ENCODE assay signal across 20 cellular contexts in the genomic region with DNA sequence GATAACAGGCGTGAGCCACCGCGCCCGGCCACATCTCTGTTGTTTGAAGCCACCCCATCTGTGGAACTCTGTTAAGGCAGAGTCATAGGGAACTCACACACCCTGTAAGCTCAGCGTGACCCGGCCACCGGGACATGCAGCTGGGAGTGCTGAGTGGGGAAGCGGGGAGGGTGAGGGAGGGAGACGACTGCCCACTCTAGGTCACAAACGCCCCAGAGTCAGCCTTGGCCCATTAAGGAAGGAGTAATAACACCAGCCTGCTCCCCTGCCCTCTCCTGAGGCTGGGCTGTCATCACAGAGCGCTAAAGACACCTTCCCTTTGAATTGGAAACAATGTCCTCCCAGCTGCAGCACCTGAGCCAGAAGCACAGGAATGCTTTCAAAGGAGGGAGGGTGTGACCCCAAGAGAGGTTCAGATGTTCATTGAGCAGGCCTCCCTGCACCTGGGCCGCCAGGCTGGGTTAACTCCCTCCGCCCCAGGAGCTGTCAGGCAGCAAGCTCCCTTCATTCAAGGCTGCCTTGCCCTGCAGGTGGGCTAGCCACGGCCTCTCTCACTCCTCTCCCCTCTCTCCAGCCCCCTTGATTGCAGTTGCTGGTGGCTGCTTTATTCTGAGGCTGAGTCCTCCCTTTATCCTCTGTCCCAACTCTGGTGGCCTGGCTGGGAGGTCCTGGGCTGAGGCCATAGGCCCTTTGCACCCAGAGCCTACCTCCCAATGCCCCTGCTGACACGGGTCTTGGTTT.
DNase-seq lines count a peak whose midpoint lies in the region; ATAC-seq, FAIRE-seq and TF ChIP-seq lines count a peak whose summit lies in the region.
"Had no signal": no experiment of that assay in that cellular context is flagged by ENCODE, and none has a peak within 500 bp of the region (broad histone marks: within the 10 kb centered on the region; RNA-seq: fewer than 3 reads in every experiment).

No MANE protein-coding gene starts in this region.

- peak overlapping the region; percentile 57 for H2AFZ ChIP-seq in HepG2 (ENCODE audit: low read length)

- peaks cover 50% of the 10 kb centered on the region for H3K4me1 ChIP-seq in HepG2 (ENCODE audit: insufficient read depth, low read length)
- H3K4me1 ChIP-seq in spleen = peaks cover 0 to 10% (median 2%) of the 10 kb centered on the region in 6 donors
- H3K4me1 ChIP-seq: esophagus muscularis mucosa had no signal

- TF ChIP-seq EP300 in HepG2 (IDR thresholded peaks at IDR 0.05; ENCODE audit: low read depth in 2 of 2, low read length in 2 of 2) = no peak
- TF ChIP-seq EP300 in HepG2 (CRISPR knock-in tag; IDR thresholded peaks at IDR 0.05; ENCODE audit: borderline replicate concordance) = no peak

- WGBS in HepG2 (ENCODE audit: low lambda C conversion rate) = 33% methylated on average over 14 of the region's 15 CpGs
- WGBS in spleen, 5 donors = 75 to 91% (median 86%) methylated on average over 12 to 15 of the region's 15 CpGs

- TF ChIP-seq CTCF in WERI-Rb-1 (IDR thresholded peaks at IDR 0.05; ENCODE audit: low read depth, low read length) (no peak), HepG2 (CRISPR knock-in tag; IDR thresholded peaks at IDR 0.05) (no peak), spleen (IDR thresholded peaks at IDR 0.05 in 8 of 11, conservative IDR thresholded peaks at IDR 0.05 in 3 of 11) (no peak)

- H3K27ac ChIP-seq in WERI-Rb-1 = no peak overlapping the region
- no peak overlapping the region for H3K27ac ChIP-seq in HepG2 (ENCODE audit: extremely low read length, insufficient read depth, low read length)
- no peak overlapping the region for H3K27ac ChIP-seq in spleen
- H3K27ac ChIP-seq: esophagus muscularis mucosa, right atrium auricular region, SK-N-MC had no signal

- H3K79me2 ChIP-seq in HepG2 (ENCODE audit: insufficient read depth, low read length) = no peaks in the 10 kb centered on the region

- TF ChIP-seq RAD21 in HepG2 (CRISPR knock-in tag; IDR thresholded peaks at IDR 0.05) = no peak

- POLR2A ChIA-PET in HepG2 (lab: Yijun Ruan, JAX) = interaction anchor here (1.5 kb wide), 1 partner anchor 19 kb away, joined by 3 read pairs; no protein-coding TSS in a partner anchor
- POLR2A ChIA-PET in activated CD4-positive, alpha-beta memory T cell treated with anti-CD3 and anti-CD28 coated beads, Interleukin-2, amount 10 ng/mL, durations not matched to agents 7 days and 5 days (lab: Charles Lee) = no interaction called here

- no peak for FAIRE-seq in HepG2 (lab: Jason Lieb, UNC)

- no peaks in the 10 kb centered on the region; the same call in 1 of the 2 replicates for H4K20me1 ChIP-seq in HepG2 (ENCODE audit: insufficient read depth, low read length)

- H3K4me1 Mint-ChIP-seq in activated CD4-positive, alpha-beta memory T cell treated with anti-CD3 and anti-CD28 coated beads, Interleukin-2, amount 10 ng/mL, durations not matched to agents 7 days and 5 days = peaks cover 2% of the 10 kb centered on the region

- peak overlapping the region; percentile 55 for H3K4me2 ChIP-seq in HepG2 (ENCODE audit: low read depth, low read length)

- no peaks in the 10 kb centered on the region for H3K9me3 Mint-ChIP-seq in activated CD4-positive, alpha-beta memory T cell treated with anti-CD3 and anti-CD28 coated beads, Interleukin-2, amount 10 ng/mL, durations not matched to agents 7 days and 5 days
- H3K9me3 Mint-ChIP-seq: CD4-positive, alpha-beta T cell; neural crest cell had no signal

- intact Hi-C loops in HepG2 (cut with micrococcal nuclease; ENCODE audit: unreplicated experiment) = loop anchor here (5.0 kb wide), 1 partner anchor 102 kb away; no protein-coding TSS in a partner anchor
- intact Hi-C loops in spleen (cut with DNase I; ENCODE audit: low total_unique reads) = no loop called here

- CTCF ChIA-PET in HepG2 (lab: Yijun Ruan, JAX; ENCODE audit: low intra/inter-chr PET ratio, low total read pairs) = no interaction called here
- CTCF ChIA-PET in activated CD4-positive, alpha-beta memory T cell treated with anti-CD3 and anti-CD28 coated beads, Interleukin-2, amount 10 ng/mL, durations not matched to agents 7 days and 5 days (lab: Charles Lee) = interaction anchor here (1.1 to 3.0 kb wide), 2 partner anchors 183 to 210 kb away, joined by 3 to 10 read pairs; no protein-coding TSS in a partner anchor

- H3K27ac Mint-ChIP-seq in activated CD4-positive, alpha-beta memory T cell treated with anti-CD3 and anti-CD28 coated beads, Interleukin-2, amount 10 ng/mL, durations not matched to agents 7 days and 5 days = no peak overlapping the region
- H3K27ac Mint-ChIP-seq: CD4-positive, alpha-beta T cell had no signal

- no peak overlapping the region for H3K4me3 Mint-ChIP-seq in activated CD4-positive, alpha-beta memory T cell treated with anti-CD3 and anti-CD28 coated beads, Interleukin-2, amount 10 ng/mL, durations not matched to agents 7 days and 5 days
- H3K4me3 Mint-ChIP-seq: CD4-positive, alpha-beta T cell; neural crest cell had no signal

- H3K27me3 Mint-ChIP-seq in activated CD4-positive, alpha-beta memory T cell treated with anti-CD3 and anti-CD28 coated beads, Interleukin-2, amount 10 ng/mL, durations not matched to agents 7 days and 5 days = no peaks in the 10 kb centered on the region
- H3K27me3 Mint-ChIP-seq: CD4-positive, alpha-beta T cell had no signal

- no peaks in the 10 kb centered on the region for H3K36me3 Mint-ChIP-seq in activated CD4-positive, alpha-beta memory T cell treated with anti-CD3 and anti-CD28 coated beads, Interleukin-2, amount 10 ng/mL, durations not matched to agents 7 days and 5 days (ENCODE audit: low read depth)

- H3K36me3 ChIP-seq in WERI-Rb-1 (no peaks in the 10 kb centered on the region), HepG2 (replicated peaks in 1 of 2; ENCODE audit: control insufficient read depth in 1 of 2, insufficient read depth in 2 of 2, low read length in 2 of 2) (no peaks in the 10 kb centered on the region), spleen (no peaks in the 10 kb centered on the region)
- H3K36me3 ChIP-seq: esophagus muscularis mucosa, right atrium auricular region had no signal

- ATAC-seq in HepG2 = peak; percentile 34
- ATAC-seq in GM21381 (IDR thresholded peaks at IDR 0.05; ENCODE audit: unreplicated experiment) = no peak
- ATAC-seq: PC-3 had no signal

- no TSS peak for BruUV-seq in HepG2 (replicated peaks; lab: Mats Ljungman, UMichigan)

- TF ChIP-seq POLR2A in HepG2 (IDR thresholded peaks at IDR 0.05; ENCODE audit: insufficient read depth in 1 of 2, low read depth in 2 of 2, low read length in 2 of 2) (no peak), spleen (IDR thresholded peaks at IDR 0.05) (no peak)

- in situ Hi-C loops in HepG2 (cut with HindIII; ENCODE audit: extremely low pct_ligation_motif_present, low pct_unique_long_range_greater_than_20kb) = no loop called here

- no peaks in the 10 kb centered on the region for H3K27me3 ChIP-seq in WERI-Rb-1 (ENCODE audit: insufficient read depth, low read depth, severe bottlenecking)
- H3K27me3 ChIP-seq in HepG2 (ENCODE audit: control insufficient read depth in 1 of 2, insufficient read depth in 2 of 2, low read length in 2 of 2) = peaks cover 19 to 65% of the 10 kb centered on the region in 2 experiments; a peak in 4 of 5 replicates
- H3K27me3 ChIP-seq in spleen (replicated peaks in 1 of 7) = peaks cover 0 to 14% (median 0%) of the 10 kb centered on the region in 7 donors
- H3K27me3 ChIP-seq: right atrium auricular region had no signal

- H3K9ac ChIP-seq in HepG2 (ENCODE audit: insufficient read depth, low read depth, low read length) = no peak overlapping the region

- H3K9me3 ChIP-seq in WERI-Rb-1 (ENCODE audit: severe bottlenecking) (peaks cover 1% of the 10 kb centered on the region), HepG2 (ENCODE audit: low read length) (no peaks in the 10 kb centered on the region), spleen (no peaks in the 10 kb centered on the region)
- H3K9me3 ChIP-seq: esophagus muscularis mucosa, right atrium auricular region had no signal

- no peak overlapping the region for H3K4me3 ChIP-seq in WERI-Rb-1 (ENCODE audit: low read depth, low read length)
- peak overlapping the region in 2 of 3 experiments; percentile 10 to 50; a peak in 2 of 6 replicates for H3K4me3 ChIP-seq in HepG2 (replicated peaks in 1 of 3; ENCODE audit: insufficient read depth in 1 of 3, low read depth in 2 of 3, low read length in 3 of 3)
- no peak overlapping the region for H3K4me3 ChIP-seq in spleen
- H3K4me3 ChIP-seq: esophagus muscularis mucosa, right atrium auricular region, SK-N-MC had no signal

- DNase-seq in activated effector memory CD4-positive, alpha-beta T cell treated with anti-CD3 and anti-CD28 coated beads, Interleukin-2, amount 50 U/mL, for 16 hours = peak; percentile 48
- no peak for DNase-seq in activated effector memory CD4-positive, alpha-beta T cell treated with Interleukin-2 at 50 U/mL for 16 hours
- peak; percentile 38 for DNase-seq in WERI-Rb-1
- DNase-seq in HepG2 (ENCODE audit: low spot score) = no peak
- peak; percentile 54 for DNase-seq in spleen
- no peak for DNase-seq in activated CD4-positive, alpha-beta memory T cell treated with anti-CD3 and anti-CD28 coated beads, Interleukin-2, amount 10 ng/mL, durations not matched to agents 7 days and 5 days
- no peak for DNase-seq in NOMO-1 (lab: John Stamatoyannopoulos, UW; ENCODE audit: unreplicated experiment in 2 of 2)
- DNase-seq: activated CD4-positive, alpha-beta T cell treated with anti-CD3 and anti-CD28 coated beads for 1 hour; glutamatergic neuron; mesenchymal stem cell; NCI-H1694 treated with DMSO at 0.1 percent for 48 hours; NCI-H526 treated with DMSO at 0.1 percent for 48 hours; PC-3; T1000 had no signal

TF ChIP-seq in HepG2, 621 proteins besides CTCF, POLR2A, EP300 and RAD21 (continues in another document):
- TF ChIP-seq, protein P1, sequence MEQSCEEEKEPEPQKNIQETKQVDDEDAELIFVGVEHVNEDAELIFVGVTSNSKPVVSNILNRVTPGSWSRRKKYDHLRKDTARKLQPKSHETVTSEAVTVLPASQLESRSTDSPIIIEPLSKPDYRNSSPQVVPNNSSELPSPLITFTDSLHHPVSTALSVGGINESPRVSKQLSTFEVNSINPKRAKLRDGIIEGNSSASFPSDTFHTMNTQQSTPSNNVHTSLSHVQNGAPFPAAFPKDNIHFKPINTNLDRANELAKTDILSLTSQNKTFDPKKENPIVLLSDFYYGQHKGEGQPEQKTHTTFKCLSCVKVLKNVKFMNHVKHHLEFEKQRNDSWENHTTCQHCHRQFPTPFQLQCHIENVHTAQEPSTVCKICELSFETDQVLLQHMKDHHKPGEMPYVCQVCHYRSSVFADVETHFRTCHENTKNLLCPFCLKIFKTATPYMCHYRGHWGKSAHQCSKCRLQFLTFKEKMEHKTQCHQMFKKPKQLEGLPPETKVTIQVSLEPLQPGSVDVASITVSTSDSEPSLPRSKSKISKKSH (CRISPR knock-in tag; IDR thresholded peaks at IDR 0.05; ENCODE audit: borderline replicate concordance) = peak; percentile 21; the same call in 1 of the 2 replicates
- TF ChIP-seq ZMYM3 (CRISPR knock-in tag; IDR thresholded peaks at IDR 0.05) = peak; percentile 82
- TF ChIP-seq ZNF678 (CRISPR knock-in tag; IDR thresholded peaks at IDR 0.05) = no peak

Comparison
In these comparisons a context has a peak if more than half of its experiments do, and no peak if none do; other contexts are left out.
1. DNase-seq: peak in activated effector memory CD4-positive, alpha-beta T cell treated with anti-CD3 and anti-CD28 coated beads, Interleukin-2, amount 50 U/mL, for 16 hours (single experiment), WERI-Rb-1 (single experiment) and spleen (single experiment); none in activated effector memory CD4-positive, alpha-beta T cell treated with Interleukin-2 at 50 U/mL for 16 hours (single experiment), HepG2 (single experiment), activated CD4-positive, alpha-beta memory T cell treated with anti-CD3 and anti-CD28 coated beads, Interleukin-2, amount 10 ng/mL, durations not matched to agents 7 days and 5 days (single experiment) and NOMO-1 (0 of 2).
2. H3K4me3 ChIP-seq: peak in HepG2 (2 of 3); none in WERI-Rb-1 (single experiment) and spleen (0 of 8).